Comparison of ENCODE assay signal across 1 cellular context in genomic region chr1:43890815-43891214, GRCh38.
TF ChIP-seq lines count a peak whose summit lies in the region.

No MANE protein-coding gene starts in this region.

TF ChIP-seq in IMR-90, 13 proteins besides CTCF, POLR2A, EP300 and RAD21 (continued from another document):
- TF ChIP-seq USF2 (IDR thresholded peaks at IDR 0.05; ENCODE audit: low read depth, low read length) (no peak), MAFK (IDR thresholded peaks at IDR 0.05; ENCODE audit: low read depth, low read length) (no peak), ELK1 (IDR thresholded peaks at IDR 0.05; ENCODE audit: borderline replicate concordance, low read depth, low read length) (no peak), NFE2L2 (IDR thresholded peaks at IDR 0.05; ENCODE audit: low read depth, low read length) (no peak), CEBPB (IDR thresholded peaks at IDR 0.05; ENCODE audit: low read depth, low read length) (no peak)
